27 cellular contexts compared by ENCODE assay signal in the genomic region with DNA sequence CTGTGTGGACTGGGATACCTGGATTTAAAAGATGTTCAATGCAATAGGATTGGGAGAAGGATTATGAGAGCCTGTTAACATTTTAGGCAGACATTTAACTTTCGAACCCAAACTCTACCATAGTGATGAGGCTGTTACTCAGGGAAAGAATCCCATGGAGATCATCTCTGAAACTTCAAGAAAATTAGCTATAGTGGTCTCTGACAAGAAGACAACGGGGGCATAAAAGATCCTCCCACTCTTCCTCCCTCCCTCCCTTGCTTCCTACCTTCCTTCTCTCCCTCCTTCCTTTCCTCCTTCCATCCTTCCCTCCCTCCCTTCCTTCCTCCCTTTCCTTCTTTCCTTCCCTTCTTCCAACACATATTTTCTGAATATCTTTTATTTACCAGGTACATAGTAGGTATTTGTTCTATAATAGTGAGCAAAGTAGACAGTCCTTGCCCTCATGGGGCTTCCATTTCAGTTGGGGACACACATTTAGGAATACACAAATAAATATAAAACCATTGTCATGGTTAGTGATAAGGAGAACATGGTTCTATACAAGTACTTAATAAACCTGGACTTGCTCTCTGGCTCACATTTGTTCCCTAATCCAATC.
"Had no signal": no experiment of that assay in that cellular context is flagged by ENCODE, and none has a peak within 500 bp of the region (broad histone marks: within the 10 kb centered on the region; RNA-seq: fewer than 3 reads in every experiment).

No MANE protein-coding gene starts in this region.

- H3K27me3 ChIP-seq: colonic mucosa, esophagus squamous epithelium, foreskin keratinocyte, gastrocnemius medialis had no signal

- H3K9me3 ChIP-seq: colonic mucosa, esophagus squamous epithelium, gastrocnemius medialis, gastroesophageal sphincter, heart left ventricle, heart right ventricle had no signal

- H3K36me3 ChIP-seq: colonic mucosa, esophagus squamous epithelium, gastrocnemius medialis, gastroesophageal sphincter, heart left ventricle, heart right ventricle had no signal

- H3K4me3 ChIP-seq: colonic mucosa, coronary artery, dorsolateral prefrontal cortex, esophagus squamous epithelium, gastrocnemius medialis, gastroesophageal sphincter, heart left ventricle, heart right ventricle had no signal

- H3K4me1 ChIP-seq: colonic mucosa, esophagus squamous epithelium, foreskin keratinocyte, gastrocnemius medialis, gastroesophageal sphincter, heart left ventricle, heart right ventricle had no signal

- ATAC-seq: effector memory CD8-positive, alpha-beta T cell; esophagus mucosa; foreskin keratinocyte; gastrocnemius medialis; gastroesophageal sphincter; heart left ventricle; heart right ventricle had no signal

- DNase-seq: colonic mucosa; cortex of kidney; dermis blood vessel endothelial cell; dorsolateral prefrontal cortex; effector CD4-positive, alpha-beta T cell; effector CD8-positive, alpha-beta T cell; effector memory CD4-positive, alpha-beta T cell; effector memory CD8-positive, alpha-beta T cell; endodermal cell; erythroblast; esophagus squamous epithelium; foreskin fibroblast; foreskin keratinocyte; foreskin melanocyte; gastrocnemius medialis; glutamatergic neuron; head of caudate nucleus; heart left ventricle; heart right ventricle had no signal

- FAIRE-seq: colon, endometrium, endothelial cell of umbilical vein, frontal cortex had no signal

- H3K27ac ChIP-seq: colonic mucosa, coronary artery, dorsolateral prefrontal cortex, epithelial cell of prostate, esophagus squamous epithelium, foreskin keratinocyte, gastrocnemius medialis, gastroesophageal sphincter, heart left ventricle, heart right ventricle had no signal
